In the genomic region with DNA sequence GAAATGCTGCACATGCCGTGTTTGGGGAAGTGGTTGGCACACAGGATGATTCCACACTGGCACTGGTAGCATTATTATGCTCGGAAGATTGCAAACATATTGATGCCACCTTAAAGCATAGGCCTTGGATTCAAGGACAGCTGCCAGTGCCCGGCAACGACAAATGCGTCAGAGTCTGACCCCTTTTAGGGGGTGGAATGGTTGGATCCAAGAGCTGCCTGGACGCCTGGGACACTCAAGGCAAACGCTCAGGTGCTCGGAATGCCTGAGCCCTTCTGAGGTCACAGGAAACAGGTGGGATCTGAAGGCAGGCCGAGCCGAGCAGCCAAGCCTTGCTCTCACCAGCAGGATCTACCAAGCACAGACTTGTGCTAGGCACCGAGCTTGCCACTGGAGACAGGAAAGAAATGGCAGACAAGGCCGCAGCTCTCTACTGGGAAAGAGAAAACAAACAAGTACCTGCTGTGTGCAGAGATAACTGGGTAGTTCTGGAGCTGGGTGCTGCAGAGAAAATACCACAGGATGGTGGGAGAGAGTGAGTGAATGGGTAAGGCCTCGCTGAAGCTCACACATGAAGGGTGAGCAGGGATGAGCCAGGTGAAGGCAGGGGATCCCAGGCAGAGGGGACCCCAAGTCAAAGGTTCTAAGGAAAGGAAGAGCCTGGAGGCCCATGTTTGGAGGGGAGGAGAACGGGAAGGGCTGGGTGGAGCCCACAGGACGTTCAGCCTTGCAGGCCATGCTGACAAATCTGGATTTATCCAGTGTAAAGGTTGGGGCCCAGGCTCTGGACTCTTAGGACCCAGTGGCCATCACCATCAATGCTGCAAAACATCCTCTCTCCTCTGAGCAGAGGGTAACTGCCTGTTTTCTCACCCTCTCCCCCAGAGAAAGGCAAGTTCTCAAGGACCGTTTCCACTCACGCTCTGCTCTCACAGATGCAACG, we compare ENCODE assay signal across 8 cellular contexts. TPM values are rescaled to one million over a fixed set of nuclear protein-coding genes. Genes with fewer than 3 reads are reported as not detected.
A peak's percentile ranks its signal among the peaks of the same experiment; 100 is the strongest.
DNase-seq lines count a peak whose midpoint lies in the region; ATAC-seq, FAIRE-seq and TF ChIP-seq lines count a peak whose summit lies in the region.

No MANE protein-coding gene starts in this region.

- peak overlapping the region; percentile 36; the same call in 1 of the 2 replicates for H2BK5ac ChIP-seq in H1 (ENCODE audit: low read depth, low read length)
- no peak overlapping the region for H2BK5ac ChIP-seq in neuronal stem cell (ENCODE audit: low read length)

- no peak overlapping the region for H2BK20ac ChIP-seq in H1 (ENCODE audit: low read length)

- H2BK12ac ChIP-seq in H1 (ENCODE audit: low read depth, low read length) = 0 out of 2 replicates have a peak overlapping the region, but pooled peaks have one; percentile 68
- no peak overlapping the region for H2BK12ac ChIP-seq in neuronal stem cell (ENCODE audit: low read length)

- no peak overlapping the region for H3K4me3 Mint-ChIP-seq in Caco-2 (ENCODE audit: unreplicated experiment)

- TF ChIP-seq POLR2A in H1 (IDR thresholded peaks at IDR 0.05; ENCODE audit: control extremely low read depth in 1 of 2, low read depth in 2 of 2, low read length in 2 of 2) = no peak

- no peak overlapping the region for H3K23ac ChIP-seq in H1 (ENCODE audit: insufficient read length)
- no peak overlapping the region for H3K23ac ChIP-seq in neuronal stem cell (ENCODE audit: low read depth, low read length, poor library complexity)

- H3K36me3 Mint-ChIP-seq in Caco-2 (ENCODE audit: insufficient read depth, unreplicated experiment) = peaks cover 19% of the 10 kb centered on the region

- H3K9me3 ChIP-seq in Caco-2 (no peaks in the 10 kb centered on the region), NT2/D1 (ENCODE audit: insufficient read depth, low read length) (no peaks in the 10 kb centered on the region), H1 (ENCODE audit: insufficient read depth in 2 of 2, low read depth in 1 of 2, low read length in 1 of 2) (no peaks in the 10 kb centered on the region), neuronal stem cell (replicated peaks in 1 of 2; ENCODE audit: control insufficient read depth in 2 of 2, insufficient read depth in 1 of 2, low read depth in 1 of 2, low read length in 2 of 2) (no peaks in the 10 kb centered on the region)

- no peak overlapping the region; the same call in none of the 2 replicates for H3K18ac ChIP-seq in H1 (ENCODE audit: extremely low read depth, low read length)
- no peak overlapping the region for H3K18ac ChIP-seq in neuronal stem cell (ENCODE audit: low read length)

- H3K14ac ChIP-seq in H1 (ENCODE audit: insufficient read length) = no peak overlapping the region
- no peak overlapping the region for H3K14ac ChIP-seq in neuronal stem cell (ENCODE audit: low read length)

- no peak overlapping the region for H3K4ac ChIP-seq in H1 (replicated peaks; ENCODE audit: insufficient read length, low read depth, low read length)
- H3K4ac ChIP-seq in neuronal stem cell (ENCODE audit: low read length) = no peak overlapping the region

- peak overlapping the region; percentile 40; the same call in 1 of the 2 replicates for H2AK5ac ChIP-seq in H1 (ENCODE audit: low read depth, low read length)
- H2AK5ac ChIP-seq in neuronal stem cell (ENCODE audit: low read depth, low read length) = no peak overlapping the region

- peak overlapping the region; percentile 53 for H3K27ac Mint-ChIP-seq in Caco-2 (ENCODE audit: unreplicated experiment)

- FAIRE-seq in H1 (lab: Jason Lieb, UNC) = no peak

- POLR2A ChIA-PET in Caco-2 (lab: Charles Lee) = no interaction called here
- POLR2A ChIA-PET in H1 (lab: Charles Lee; ENCODE audit: partially characterized antibody) = interaction anchor here (1.3 to 1.8 kb wide), 4 partner anchors 10 to 66 kb away, joined by 3 to 12 read pairs (median 4); partner anchors contain the start of genes NDUFA11 and RANBP3

- H3K79me1 ChIP-seq in H1 (ENCODE audit: low read depth, low read length) (peaks cover 65% of the 10 kb centered on the region), neuronal stem cell (ENCODE audit: low read depth, low read length) (peaks cover 24% of the 10 kb centered on the region)

- H4K8ac ChIP-seq in H1 (ENCODE audit: extremely low read depth, insufficient read depth, low read length) (no peak overlapping the region), neuronal stem cell (ENCODE audit: low read depth, low read length) (no peak overlapping the region)

- TF ChIP-seq CTCF in Caco-2 (IDR thresholded peaks at IDR 0.05; ENCODE audit: insufficient read depth in 1 of 2, low read depth in 1 of 2, low read length in 1 of 2, severe bottlenecking in 1 of 2, unreplicated experiment in 1 of 2) (no peak), H1 (IDR thresholded peaks at IDR 0.05; ENCODE audit: control extremely low read depth in 1 of 3, insufficient read depth in 1 of 3, low read depth in 1 of 3, low read length in 3 of 3) (no peak)

- intact Hi-C loops in Caco-2 (cut with micrococcal nuclease; ENCODE audit: unreplicated experiment) = no loop called here
- intact Hi-C loops in head of caudate nucleus (cut with DNase I) = no loop called here

- no peaks in the 10 kb centered on the region for H3K23me2 ChIP-seq in H1 (ENCODE audit: low read depth, low read length)

- TF ChIP-seq EP300 in H1 (IDR thresholded peaks at IDR 0.05; ENCODE audit: borderline replicate concordance in 1 of 2, low read depth in 2 of 2, low read length in 2 of 2) = no peak

- H3K4me1 ChIP-seq in Caco-2 = peaks cover 7% of the 10 kb centered on the region; the same call in 1 of the 2 replicates
- peaks cover 15% of the 10 kb centered on the region for H3K4me1 ChIP-seq in NT2/D1 (ENCODE audit: insufficient read depth, insufficient read length)
- H3K4me1 ChIP-seq in H1 (replicated peaks in 1 of 4; ENCODE audit: control insufficient read depth in 3 of 4, insufficient read depth in 4 of 4, low read length in 3 of 4) = peaks cover 9 to 16% (median 13%) of the 10 kb centered on the region in 4 experiments
- H3K4me1 ChIP-seq in neuronal stem cell (ENCODE audit: control insufficient read depth in 2 of 2, insufficient read depth in 1 of 2, low read depth in 1 of 2, low read length in 2 of 2) = peaks cover 5 to 11% of the 10 kb centered on the region in 2 donors

- BruUV-seq in Caco-2 (replicated peaks; lab: Mats Ljungman, UMichigan) = no TSS peak

- no peaks in the 10 kb centered on the region for H3K27me3 Mint-ChIP-seq in Caco-2 (ENCODE audit: insufficient read depth, unreplicated experiment)

- H4K20me1 ChIP-seq in H1 (replicated peaks in 1 of 2; ENCODE audit: control insufficient read depth in 1 of 2, insufficient read depth in 2 of 2, low read length in 2 of 2) = peaks cover 42 to 68% of the 10 kb centered on the region in 2 experiments

- no peaks in the 10 kb centered on the region for H3K9me3 Mint-ChIP-seq in Caco-2 (ENCODE audit: unreplicated experiment)

- no peak for TF ChIP-seq RAD21 in H1 (IDR thresholded peaks at IDR 0.05 in 1 of 2, conservative IDR thresholded peaks at IDR 0.05 in 1 of 2; ENCODE audit: low read depth in 2 of 2, low read length in 2 of 2)

- H3K4me3 ChIP-seq in Caco-2 (ENCODE audit: low read depth, low read length) (no peak overlapping the region), NT2/D1 (ENCODE audit: insufficient read length, low read depth) (no peak overlapping the region), H1 (ENCODE audit: extremely low read depth in 1 of 4, insufficient read depth in 2 of 4, low read depth in 3 of 4, low read length in 4 of 4) (peak overlapping the region in 1 of 4 experiments; percentile 7; a peak in 2 of 8 replicates), neuronal stem cell (ENCODE audit: low read length in 2 of 2) (no peak overlapping the region)

- CTCF ChIA-PET in Caco-2 (lab: Charles Lee) (interaction anchor here (0.7 to 1.7 kb wide), 9 partner anchors 9 to 552 kb away, joined by 3 to 12 read pairs (median 5); partner anchors contain the start of genes NDUFA11, RANBP3 and VMAC), H1 (lab: Charles Lee; ENCODE audit: partially characterized antibody) (interaction anchor here (0.5 to 3.9 kb wide), 29 partner anchors 8 to 1148 kb away, joined by 3 to 48 read pairs (median 6); partner anchors contain the start of genes NRTN and RANBP3)

- H4K91ac ChIP-seq in H1 (replicated peaks; ENCODE audit: insufficient read length, low read length) (no peak overlapping the region), neuronal stem cell (ENCODE audit: low read depth, low read length, poor library complexity) (no peak overlapping the region)

- peaks cover 18% of the 10 kb centered on the region for H3K4me1 Mint-ChIP-seq in Caco-2 (ENCODE audit: low read depth, unreplicated experiment)

- H3K56ac ChIP-seq in H1 (replicated peaks; ENCODE audit: insufficient read length, low read depth, low read length) = no peak overlapping the region

- H2BK120ac ChIP-seq in H1 (replicated peaks; ENCODE audit: low read depth, low read length) = no peak overlapping the region
- no peak overlapping the region for H2BK120ac ChIP-seq in neuronal stem cell (ENCODE audit: low read depth, low read length)

- H3K36me3 ChIP-seq in Caco-2 (ENCODE audit: control insufficient read depth, insufficient read depth, low read length) = no peaks in the 10 kb centered on the region; the same call in none of the 2 replicates
- peaks cover 84% of the 10 kb centered on the region for H3K36me3 ChIP-seq in NT2/D1 (ENCODE audit: insufficient read depth, insufficient read length, low read length)
- peaks cover 0 to 5% (median 3%) of the 10 kb centered on the region in 4 experiments; a peak in 6 of 8 replicates for H3K36me3 ChIP-seq in H1 (ENCODE audit: control insufficient read depth in 2 of 4, insufficient read depth in 4 of 4, low read length in 3 of 4)
- H3K36me3 ChIP-seq in neuronal stem cell (replicated peaks in 1 of 2; ENCODE audit: control insufficient read depth in 2 of 2, insufficient read depth in 2 of 2, low read length in 2 of 2) = peaks cover 7 to 59% of the 10 kb centered on the region in 2 donors

- no peak for ATAC-seq in HG03097 (IDR thresholded peaks at IDR 0.05; ENCODE audit: low FRiP score, unreplicated experiment)
- ATAC-seq in HG03439 (IDR thresholded peaks at IDR 0.05; ENCODE audit: unreplicated experiment) = no peak

- H2AFZ ChIP-seq in H1 (ENCODE audit: low read length) = no peak overlapping the region
- H2AFZ ChIP-seq in neuronal stem cell (ENCODE audit: low read length) = peak overlapping the region; percentile 55

- peak overlapping the region; percentile 6 for H3K9ac ChIP-seq in NT2/D1 (ENCODE audit: insufficient read length, low read depth)
- H3K9ac ChIP-seq in H1 (replicated peaks in 1 of 4; ENCODE audit: extremely low read depth in 1 of 4, low read depth in 3 of 4, low read length in 3 of 4) = peak overlapping the region in 3 of 4 experiments; percentile 33 to 58 (median 56); a peak in 6 of 7 replicates
- H3K9ac ChIP-seq in neuronal stem cell (ENCODE audit: low read depth, low read length, poor library complexity) = no peak overlapping the region

- no peak for DNase-seq in Caco-2
- no peak for DNase-seq in NT2/D1 (ENCODE audit: low read depth, low spot score)
- no peak for DNase-seq in H1 (ENCODE audit: low read depth in 1 of 2, low spot score in 2 of 2)
- DNase-seq in neuronal stem cell (ENCODE audit: low spot score) = no peak
- no peak for DNase-seq in iPS-NIHi7 (ENCODE audit: extremely low spot score)
- no peak for DNase-seq in head of caudate nucleus

- H3K27ac ChIP-seq in H1 (ENCODE audit: low read depth, low read length) (peak overlapping the region; percentile 57), neuronal stem cell (replicated peaks; ENCODE audit: low read length) (peak overlapping the region; percentile 35)

- no peak overlapping the region for H4K5ac ChIP-seq in H1 (ENCODE audit: insufficient read length, low read depth, low read length)

- H2BK15ac ChIP-seq in H1 (ENCODE audit: low read length) = peak overlapping the region; percentile 61; the same call in 1 of the 2 replicates
- H2BK15ac ChIP-seq in neuronal stem cell (ENCODE audit: low read length) = no peak overlapping the region

- H3K79me2 ChIP-seq in H1 (ENCODE audit: control insufficient read depth in 1 of 2, insufficient read depth in 2 of 2, low read length in 2 of 2) = peaks cover 31 to 99% of the 10 kb centered on the region in 2 experiments

- no peaks in the 10 kb centered on the region for H3K27me3 ChIP-seq in Caco-2 (replicated peaks; ENCODE audit: control insufficient read depth, insufficient read depth, low read length)
- H3K27me3 ChIP-seq in NT2/D1 (ENCODE audit: insufficient read depth, insufficient read length) = no peaks in the 10 kb centered on the region
- H3K27me3 ChIP-seq in H1 (replicated peaks in 1 of 4; ENCODE audit: control insufficient read depth in 3 of 4, extremely low read depth in 1 of 4, insufficient read depth in 3 of 4, low read length in 3 of 4) = no peaks in the 10 kb centered on the region
- H3K27me3 ChIP-seq in neuronal stem cell (ENCODE audit: control insufficient read depth in 3 of 3, insufficient read depth in 3 of 3, low read depth in 1 of 3, low read length in 3 of 3) = no peaks in the 10 kb centered on the region

- H3K4me2 ChIP-seq in H1 (ENCODE audit: insufficient read depth in 1 of 2, low read depth in 2 of 2, low read length in 2 of 2) = peak overlapping the region; percentile 2 to 53
- H3K4me2 ChIP-seq in neuronal stem cell (ENCODE audit: insufficient read depth, low read length, poor library complexity, severe bottlenecking) = no peak overlapping the region

- 77% methylated on average over 18 of the region's 18 CpGs; no CpG with 5 or more reads in 1 of the 2 experiments for WGBS in H1 (ENCODE audit: extremely low coverage in 1 of 2, insufficient coverage in 1 of 2, insufficient read length in 1 of 2, insufficient replicate concordance in 2 of 2, low coverage in 1 of 2, low lambda C conversion rate in 2 of 2, missing lambda C conversion rate in 1 of 2), 2 experiments
- WGBS in neuronal stem cell (ENCODE audit: extremely low coverage in 2 of 2, insufficient read length in 2 of 2, insufficient replicate concordance in 1 of 2), 2 donors = no CpG with 5 or more reads among the region's 18 CpGs

RNA-seq across cellular contexts. Expression of gene RANBP3, which starts 9.2 kb away (rescaled TPM):
- total RNA-seq in Caco-2 (2022) = 85.4 and 90.4 TPM in 2 replicates
- 87.0 and 95.4 TPM in 2 replicates for total RNA-seq in H1 (2021; fragmentation: NEBNext Ultra II Directional; extraction: Animal tissue kit (Norgen Biotek cat#: 25700))
- 122 and 159 TPM in 2 replicates for polyA plus RNA-seq in H1 (2011; rRNA removed)
- polyA plus RNA-seq in H1 (2011; cell fraction: cytosol; rRNA removed) = 120 TPM
- 149 TPM for polyA plus RNA-seq in H1 (2011; cell fraction: nucleus; rRNA removed)
- 62.4 to 96.0 TPM (median 89.7 TPM) in 4 replicates for polyA plus RNA-seq in H1 (2012, experiment 1 of 2)
- polyA plus RNA-seq in H1 (2012, experiment 2 of 2) = 57.9 TPM
- 102 TPM for polyA plus RNA-seq in H1 (2013, experiment 1 of 2)
- 98.7 TPM for polyA plus RNA-seq in H1 (2013, experiment 2 of 2)
- polyA minus RNA-seq in H1 (2011; rRNA and poly(A)+ RNA removed) = 52.2 and 53.3 TPM in 2 replicates
- 65.6 TPM for polyA minus RNA-seq in H1 (2011; cell fraction: cytosol; rRNA and poly(A)+ RNA removed)
- polyA minus RNA-seq in H1 (2011; cell fraction: nucleus; rRNA and poly(A)+ RNA removed) = 34.1 TPM
- 112 TPM for polyA plus RNA-seq in neuronal stem cell (2013, experiment 1 of 2)
- polyA plus RNA-seq in neuronal stem cell (2013, experiment 2 of 2) = 111 TPM

RNA-seq across cellular contexts. Expression of gene CAPS, which starts 54.6 kb away (rescaled TPM):
- total RNA-seq in Caco-2 (2022) = 5.8 and 7.2 TPM in 2 replicates
- total RNA-seq in H1 (2021; fragmentation: NEBNext Ultra II Directional; extraction: Animal tissue kit (Norgen Biotek cat#: 25700)) = 1.8 and 2.1 TPM in 2 replicates
- polyA plus RNA-seq in H1 (2011; rRNA removed) = 2.4 and 4.2 TPM in 2 replicates
- polyA plus RNA-seq in H1 (2011; cell fraction: cytosol; rRNA removed) = 4.2 TPM
- polyA plus RNA-seq in H1 (2011; cell fraction: nucleus; rRNA removed) = 8.2 TPM
- 1.9 to 3.7 TPM (median 2.8 TPM) in 4 replicates for polyA plus RNA-seq in H1 (2012, experiment 1 of 2)
- 1.7 TPM for polyA plus RNA-seq in H1 (2012, experiment 2 of 2)
- 2.1 TPM for polyA plus RNA-seq in H1 (2013, experiment 1 of 2)
- polyA plus RNA-seq in H1 (2013, experiment 2 of 2) = 1.4 TPM
- 0.24 and 0.47 TPM in 2 replicates for polyA minus RNA-seq in H1 (2011; rRNA and poly(A)+ RNA removed)
- 0.66 TPM for polyA minus RNA-seq in H1 (2011; cell fraction: cytosol; rRNA and poly(A)+ RNA removed)
- polyA minus RNA-seq in H1 (2011; cell fraction: nucleus; rRNA and poly(A)+ RNA removed) = 1.1 TPM
- polyA plus RNA-seq in neuronal stem cell (2013, experiment 1 of 2) = 3.0 TPM
- polyA plus RNA-seq in neuronal stem cell (2013, experiment 2 of 2) = 3.0 TPM
